In genomic region chr11:60939828-60940227, GRCh38 we compare ENCODE assay signal across 2 cellular contexts.
TF ChIP-seq lines count a peak whose summit lies in the region.

No MANE protein-coding gene starts in this region.

TF ChIP-seq in HEK293, 187 proteins besides CTCF, POLR2A, EP300 and RAD21:
- TF ChIP-seq ZSCAN23 (tag by site-specific recombination; IDR thresholded peaks at IDR 0.05) = no peak
- peak; percentile 61 for TF ChIP-seq PRDM1 (tag by site-specific recombination; IDR thresholded peaks at IDR 0.05)
- no peak for TF ChIP-seq ZNF121 (tag by site-specific recombination; IDR thresholded peaks at IDR 0.05)
- no peak for TF ChIP-seq ZNF169 (tag by site-specific recombination; IDR thresholded peaks at IDR 0.05)
- no peak for TF ChIP-seq ZNF677 (tag by site-specific recombination; IDR thresholded peaks at IDR 0.05)
- no peak for TF ChIP-seq ZEB2 (tag by site-specific recombination; IDR thresholded peaks at IDR 0.05)

TF ChIP-seq in K562, 482 proteins besides CTCF, POLR2A, EP300 and RAD21:
- TF ChIP-seq, protein P1, sequence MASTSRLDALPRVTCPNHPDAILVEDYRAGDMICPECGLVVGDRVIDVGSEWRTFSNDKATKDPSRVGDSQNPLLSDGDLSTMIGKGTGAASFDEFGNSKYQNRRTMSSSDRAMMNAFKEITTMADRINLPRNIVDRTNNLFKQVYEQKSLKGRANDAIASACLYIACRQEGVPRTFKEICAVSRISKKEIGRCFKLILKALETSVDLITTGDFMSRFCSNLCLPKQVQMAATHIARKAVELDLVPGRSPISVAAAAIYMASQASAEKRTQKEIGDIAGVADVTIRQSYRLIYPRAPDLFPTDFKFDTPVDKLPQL (IDR thresholded peaks at IDR 0.05; ENCODE audit: extremely low read depth, insufficient read length) = no peak
- TF ChIP-seq, protein P2, sequence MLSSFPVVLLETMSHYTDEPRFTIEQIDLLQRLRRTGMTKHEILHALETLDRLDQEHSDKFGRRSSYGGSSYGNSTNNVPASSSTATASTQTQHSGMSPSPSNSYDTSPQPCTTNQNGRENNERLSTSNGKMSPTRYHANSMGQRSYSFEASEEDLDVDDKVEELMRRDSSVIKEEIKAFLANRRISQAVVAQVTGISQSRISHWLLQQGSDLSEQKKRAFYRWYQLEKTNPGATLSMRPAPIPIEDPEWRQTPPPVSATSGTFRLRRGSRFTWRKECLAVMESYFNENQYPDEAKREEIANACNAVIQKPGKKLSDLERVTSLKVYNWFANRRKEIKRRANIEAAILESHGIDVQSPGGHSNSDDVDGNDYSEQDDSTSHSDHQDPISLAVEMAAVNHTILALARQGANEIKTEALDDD (IDR thresholded peaks at IDR 0.05) = peak; percentile 87
- TF ChIP-seq POLR2AphosphoS2 (IDR thresholded peaks at IDR 0.05; ENCODE audit: low read length) = no peak
- TF ChIP-seq, protein P3, sequence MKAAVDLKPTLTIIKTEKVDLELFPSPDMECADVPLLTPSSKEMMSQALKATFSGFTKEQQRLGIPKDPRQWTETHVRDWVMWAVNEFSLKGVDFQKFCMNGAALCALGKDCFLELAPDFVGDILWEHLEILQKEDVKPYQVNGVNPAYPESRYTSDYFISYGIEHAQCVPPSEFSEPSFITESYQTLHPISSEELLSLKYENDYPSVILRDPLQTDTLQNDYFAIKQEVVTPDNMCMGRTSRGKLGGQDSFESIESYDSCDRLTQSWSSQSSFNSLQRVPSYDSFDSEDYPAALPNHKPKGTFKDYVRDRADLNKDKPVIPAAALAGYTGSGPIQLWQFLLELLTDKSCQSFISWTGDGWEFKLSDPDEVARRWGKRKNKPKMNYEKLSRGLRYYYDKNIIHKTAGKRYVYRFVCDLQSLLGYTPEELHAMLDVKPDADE (conservative IDR thresholded peaks at IDR 0.05; ENCODE audit: control insufficient read depth, low read depth, low read length) = no peak
- TF ChIP-seq, protein P4, sequence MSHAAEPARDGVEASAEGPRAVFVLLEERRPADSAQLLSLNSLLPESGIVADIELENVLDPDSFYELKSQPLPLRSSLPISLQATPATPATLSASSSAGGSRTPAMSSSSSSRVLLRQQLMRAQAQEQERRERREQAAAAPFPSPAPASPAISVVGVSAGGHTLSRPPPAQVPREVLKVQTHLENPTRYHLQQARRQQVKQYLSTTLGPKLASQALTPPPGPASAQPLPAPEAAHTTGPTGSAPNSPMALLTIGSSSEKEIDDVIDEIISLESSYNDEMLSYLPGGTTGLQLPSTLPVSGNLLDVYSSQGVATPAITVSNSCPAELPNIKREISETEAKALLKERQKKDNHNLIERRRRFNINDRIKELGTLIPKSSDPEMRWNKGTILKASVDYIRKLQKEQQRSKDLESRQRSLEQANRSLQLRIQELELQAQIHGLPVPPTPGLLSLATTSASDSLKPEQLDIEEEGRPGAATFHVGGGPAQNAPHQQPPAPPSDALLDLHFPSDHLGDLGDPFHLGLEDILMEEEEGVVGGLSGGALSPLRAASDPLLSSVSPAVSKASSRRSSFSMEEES (CRISPR knock-in tag; IDR thresholded peaks at IDR 0.05) = peak; percentile 83
- no peak for TF ChIP-seq USF1 (CRISPR knock-in tag; IDR thresholded peaks at IDR 0.05)
